4 cellular contexts compared by ENCODE assay signal in the genomic region with DNA sequence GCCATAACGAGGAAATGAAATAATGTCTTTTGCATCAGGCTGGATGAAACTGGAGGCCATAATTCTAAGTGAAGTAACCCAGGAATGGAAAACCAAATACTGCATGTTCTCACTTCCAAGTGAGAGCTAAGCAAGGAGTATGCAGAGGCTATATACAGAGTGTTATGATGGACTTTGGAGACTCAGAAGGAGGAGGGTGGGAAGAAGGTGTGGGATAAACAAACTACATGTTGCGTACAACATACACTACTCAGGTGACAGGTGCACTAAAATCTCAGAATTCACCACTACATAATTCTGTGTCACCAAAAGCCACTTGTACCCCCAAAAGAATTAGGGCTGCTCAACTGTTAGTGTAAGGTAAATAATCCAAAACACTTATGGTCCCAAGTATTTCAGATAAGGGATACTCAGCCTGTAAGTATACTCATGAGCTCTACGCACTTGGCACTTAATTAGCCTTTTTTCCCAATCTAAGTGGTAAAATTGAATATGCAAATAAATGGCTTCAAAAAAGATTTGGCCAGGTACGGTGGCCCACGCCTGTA. TPM values are rescaled to one million over a fixed set of nuclear protein-coding genes. Genes with fewer than 3 reads are reported as not detected.
"Had no signal": no experiment of that assay in that cellular context is flagged by ENCODE, and none has a peak within 500 bp of the region (broad histone marks: within the 10 kb centered on the region; RNA-seq: fewer than 3 reads in every experiment).

No MANE protein-coding gene starts in this region.

RNA-seq across cellular contexts. Expression of gene CD8B, which starts 20.5 kb away (rescaled TPM):
- total RNA-seq: LHCN-M2, M059J, MCF 10A, NCI-H460 had no signal
